22 cellular contexts compared by ENCODE assay signal in genomic region chr16:5377280-5377898, GRCh38.
"Had no signal": no experiment of that assay in that cellular context is flagged by ENCODE, and none has a peak within 500 bp of the region (broad histone marks: within the 10 kb centered on the region; RNA-seq: fewer than 3 reads in every experiment).

No MANE protein-coding gene starts in this region.

- H3K4me1 ChIP-seq: SJSA1 had no signal

- H3K4me2 ChIP-seq: KMS-11 had no signal

- H3K4me3 ChIP-seq: K562, SJSA1, SK-N-MC had no signal

- H3K27ac ChIP-seq: KMS-11, SJSA1, SK-N-MC had no signal

- H3K27ac Mint-ChIP-seq: IgD-negative memory B cell had no signal

- FAIRE-seq: K562, RCC 7860 had no signal

- H3K36me3 ChIP-seq: SJSA1 had no signal

- H3K9me3 ChIP-seq: SJSA1 had no signal

- ATAC-seq: K562 had no signal

- DNase-seq: MV-4-11, NCI-H1092, NCI-H1105 treated with DMSO at 0.1 percent for 48 hours, NCI-H1417 treated with DMSO at 0.1 percent for 48 hours, NCI-H146, NCI-H1694 treated with DMSO at 0.1 percent for 48 hours, NCI-H1930, NCI-H2081, NCI-H2107, NCI-H345, NCI-H446 treated with DMSO at 0.1 percent for 48 hours, NCI-H510A treated with DMSO at 0.1 percent for 48 hours, NCI-H526, Right ventricle myocardium superior, RPMI8226, SIG-M5 had no signal

- H3K4me3 Mint-ChIP-seq: IgD-negative memory B cell had no signal

- H3K4me1 Mint-ChIP-seq: IgD-negative memory B cell had no signal
